1 cellular context compared by ENCODE assay signal in genomic region chr5:40494631-40495030, GRCh38.
TF ChIP-seq lines count a peak whose summit lies in the region.

No MANE protein-coding gene starts in this region.

TF ChIP-seq in H1, 55 proteins besides CTCF, POLR2A, EP300 and RAD21:
- no peak for TF ChIP-seq RNF2 (IDR thresholded peaks at IDR 0.05; ENCODE audit: borderline replicate concordance, low read depth, low read length, missing control alignments, poor library complexity, severe bottlenecking)
- no peak for TF ChIP-seq KDM4A (IDR thresholded peaks at IDR 0.05; ENCODE audit: low read depth, low read length, severe bottlenecking)
- no peak for TF ChIP-seq USF2 (IDR thresholded peaks at IDR 0.05; ENCODE audit: low read length)
- TF ChIP-seq KDM5A (IDR thresholded peaks at IDR 0.05; ENCODE audit: low read length), result no peak
- no peak for TF ChIP-seq MAX (IDR thresholded peaks at IDR 0.05)
- TF ChIP-seq TCF12 (IDR thresholded peaks at IDR 0.05; ENCODE audit: low read depth, low read length), result no peak
- TF ChIP-seq ZNF274 (IDR thresholded peaks at IDR 0.05; ENCODE audit: borderline replicate concordance, extremely low read depth, low read length), result no peak
- no peak for TF ChIP-seq CREB1 (IDR thresholded peaks at IDR 0.05)
- TF ChIP-seq ATF3 (IDR thresholded peaks at IDR 0.05; ENCODE audit: insufficient read depth, low read depth, low read length), result no peak
- TF ChIP-seq SIX5 (IDR thresholded peaks at IDR 0.05; ENCODE audit: low read depth, low read length), result no peak
- TF ChIP-seq ASH2L (IDR thresholded peaks at IDR 0.05; ENCODE audit: low read length), result no peak
- no peak for TF ChIP-seq CBX8 (IDR thresholded peaks at IDR 0.05; ENCODE audit: borderline replicate concordance, low read depth, low read length)
- TF ChIP-seq POU5F1 (IDR thresholded peaks at IDR 0.05; ENCODE audit: low read depth, low read length), result no peak
- no peak for TF ChIP-seq SAP30 (IDR thresholded peaks at IDR 0.05; ENCODE audit: insufficient read depth, insufficient replicate concordance, low read length)
- TF ChIP-seq E2F6 (IDR thresholded peaks at IDR 0.05), result no peak
- no peak for TF ChIP-seq EGR1 (IDR thresholded peaks at IDR 0.05; ENCODE audit: borderline replicate concordance, low read depth, low read length)
- no peak for TF ChIP-seq PHF8 (conservative IDR thresholded peaks at IDR 0.05; ENCODE audit: low read depth, low read length)
- no peak for TF ChIP-seq CHD7 (IDR thresholded peaks at IDR 0.05; ENCODE audit: insufficient replicate concordance, low read length)
- no peak for TF ChIP-seq BRCA1 (IDR thresholded peaks at IDR 0.05; ENCODE audit: low read depth, low read length)
- no peak for TF ChIP-seq HDAC6 (IDR thresholded peaks at IDR 0.05; ENCODE audit: low read depth, low read length)
TF ChIP-seq in H1: peak in this region for 0.
